8 cellular contexts compared by ENCODE assay signal in the genomic region with DNA sequence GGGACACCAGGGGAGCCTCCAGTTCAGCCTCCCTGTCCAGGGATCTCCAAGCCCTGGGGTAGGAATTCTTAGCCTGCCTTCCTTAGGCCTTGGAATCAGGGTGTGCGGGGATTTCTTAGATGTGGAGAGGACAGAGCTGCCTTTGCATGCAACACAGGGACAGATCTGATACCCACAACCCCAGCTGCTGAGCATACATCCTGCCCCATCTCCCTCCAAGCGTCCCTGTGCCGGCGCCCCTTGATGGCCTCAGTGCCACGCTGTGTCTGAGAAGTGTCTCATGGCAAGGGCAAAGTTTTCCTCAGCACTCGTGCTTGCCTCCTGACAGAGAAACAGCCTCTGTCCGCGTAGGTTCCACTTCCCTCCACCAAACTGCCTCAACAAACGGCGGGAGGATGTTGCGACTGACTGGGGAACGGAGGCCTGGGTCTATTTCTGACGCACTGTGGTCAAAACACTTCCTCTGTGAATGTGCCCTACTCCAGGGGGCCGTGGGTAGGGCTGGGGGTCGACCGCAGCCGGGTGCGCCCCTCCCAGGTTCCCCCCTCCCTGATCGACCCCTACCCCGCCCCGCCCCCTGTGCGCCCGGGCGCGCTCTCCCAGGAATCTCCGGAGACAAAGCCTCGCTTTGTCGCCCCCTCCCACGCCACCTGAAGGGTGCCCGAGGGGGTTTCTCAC. TPM values are rescaled to one million over a fixed set of nuclear protein-coding genes. Genes with fewer than 3 reads are reported as not detected.
DNase-seq lines count a peak whose midpoint lies in the region; ATAC-seq and TF ChIP-seq lines count a peak whose summit lies in the region.

No MANE protein-coding gene starts in this region.

- peak; percentile 65 to 86 (median 81) for DNase-seq in CD4-positive, CD25-positive, alpha-beta regulatory T cell
- peak; percentile 71 for DNase-seq in KBM-7
- DNase-seq in activated B cell treated with CpG ODN at 0.5 μM for 24 hours: no peak
- DNase-seq in central memory CD8-positive, alpha-beta T cell (ENCODE audit: low spot score in 2 of 2): peak; percentile 59 to 80
- DNase-seq in medulla oblongata (ENCODE audit: extremely low spot score): peak; percentile 86
- peak; percentile 41 to 47 for DNase-seq in stimulated activated CD8-positive, alpha-beta memory T cell treated with anti-CD3 and anti-CD28 coated beads, Interleukin-4, amount 100 ng/mL, for 1 hour (ENCODE audit: low read depth in 2 of 2, low spot score in 1 of 2)
- DNase-seq in HCEC 1CT: no peak

- ATAC-seq in CD4-positive, CD25-positive, alpha-beta regulatory T cell (ENCODE audit: low read depth in 2 of 2): peak; percentile 41 to 46
- peak; percentile 27 for ATAC-seq in GM21381 (IDR thresholded peaks at IDR 0.05; ENCODE audit: unreplicated experiment)
- peak; percentile 48 for ATAC-seq in activated B cell treated with CpG ODN at 0.5 μM for 24 hours (ENCODE audit: low read depth)
- peak; percentile 64 for ATAC-seq in central memory CD8-positive, alpha-beta T cell (replicated peaks; ENCODE audit: extremely low read depth, poor library complexity, severe bottlenecking)

- H3K4me3 ChIP-seq in CD4-positive, CD25-positive, alpha-beta regulatory T cell (ENCODE audit: low read depth, low read length): peak overlapping the region; percentile 62

- H3K27ac ChIP-seq in CD4-positive, CD25-positive, alpha-beta regulatory T cell (ENCODE audit: insufficient read depth, low read length, poor library complexity, severe bottlenecking): peak overlapping the region; percentile 96

- H3K27ac Mint-ChIP-seq in CD4-positive, CD25-positive, alpha-beta regulatory T cell: peak overlapping the region; percentile 94 to 98 (median 96)
- H3K27ac Mint-ChIP-seq in activated B cell treated with CpG ODN at 0.5 μM for 24 hours: peak overlapping the region; percentile 98
- peak overlapping the region; percentile 97 for H3K27ac Mint-ChIP-seq in central memory CD8-positive, alpha-beta T cell (ENCODE audit: low read depth)

- CTCF ChIA-PET in activated B cell treated with CpG ODN at 0.5 μM for 24 hours (lab: Charles Lee): interaction anchor here (1.3 to 4.4 kb wide), 4 partner anchors 10 to 71 kb away, joined by 3 to 31 read pairs (median 8); a partner anchor contains a TSS

- POLR2A ChIA-PET in activated B cell treated with CpG ODN at 0.5 μM for 24 hours (lab: Charles Lee): interaction anchor here (0.6 to 7.9 kb wide), 12 partner anchors 10 to 1420 kb away, joined by 3 to 154 read pairs (median 5); a partner anchor contains a TSS

- peaks cover 5% of the 10 kb centered on the region for H3K27me3 Mint-ChIP-seq in CD4-positive, CD25-positive, alpha-beta regulatory T cell
- no peaks in the 10 kb centered on the region for H3K27me3 Mint-ChIP-seq in activated B cell treated with CpG ODN at 0.5 μM for 24 hours
- H3K27me3 Mint-ChIP-seq in central memory CD8-positive, alpha-beta T cell: no peaks in the 10 kb centered on the region

- peak overlapping the region; percentile 98 for H3K4me3 Mint-ChIP-seq in CD4-positive, CD25-positive, alpha-beta regulatory T cell
- H3K4me3 Mint-ChIP-seq in activated B cell treated with CpG ODN at 0.5 μM for 24 hours: peak overlapping the region; percentile 97
- H3K4me3 Mint-ChIP-seq in central memory CD8-positive, alpha-beta T cell: peak overlapping the region; percentile 99

- intact Hi-C loops in activated B cell treated with CpG ODN at 0.5 μM for 24 hours (cut with micrococcal nuclease): loop anchor here (1.0 to 10.0 kb wide), 10 partner anchors 13 to 1950 kb away; a partner anchor contains a TSS

- no peaks in the 10 kb centered on the region for H3K9me3 Mint-ChIP-seq in CD4-positive, CD25-positive, alpha-beta regulatory T cell
- no peaks in the 10 kb centered on the region for H3K9me3 Mint-ChIP-seq in activated B cell treated with CpG ODN at 0.5 μM for 24 hours
- H3K9me3 Mint-ChIP-seq in central memory CD8-positive, alpha-beta T cell: no peaks in the 10 kb centered on the region

- H3K4me1 Mint-ChIP-seq in CD4-positive, CD25-positive, alpha-beta regulatory T cell: peaks cover 24 to 84% (median 54%) of the 10 kb centered on the region in 4 donors
- H3K4me1 Mint-ChIP-seq in activated B cell treated with CpG ODN at 0.5 μM for 24 hours: peaks cover 82% of the 10 kb centered on the region
- H3K4me1 Mint-ChIP-seq in central memory CD8-positive, alpha-beta T cell: peaks cover 60% of the 10 kb centered on the region

- no peaks in the 10 kb centered on the region for H3K27me3 ChIP-seq in CD4-positive, CD25-positive, alpha-beta regulatory T cell (ENCODE audit: control insufficient read depth, insufficient read depth, low read length)

- no peaks in the 10 kb centered on the region for H3K9me3 ChIP-seq in CD4-positive, CD25-positive, alpha-beta regulatory T cell (ENCODE audit: control insufficient read depth in 2 of 2, low read length in 2 of 2)

- H3K36me3 ChIP-seq in CD4-positive, CD25-positive, alpha-beta regulatory T cell (ENCODE audit: control insufficient read depth, insufficient read depth, low read length): peaks cover 5% of the 10 kb centered on the region

- H3K36me3 Mint-ChIP-seq in CD4-positive, CD25-positive, alpha-beta regulatory T cell: peaks cover 11% of the 10 kb centered on the region
- H3K36me3 Mint-ChIP-seq in activated B cell treated with CpG ODN at 0.5 μM for 24 hours (ENCODE audit: low read depth): peaks cover 36% of the 10 kb centered on the region
- H3K36me3 Mint-ChIP-seq in central memory CD8-positive, alpha-beta T cell (ENCODE audit: insufficient read depth): peaks cover 12% of the 10 kb centered on the region

- in situ Hi-C loops in KBM-7 (cut with MboI; ENCODE audit: low pct_unique_long_range_greater_than_20kb, low sequenced_read_pairs): no loop called here

- TF ChIP-seq CTCF in activated B cell treated with CpG ODN at 0.5 μM for 24 hours (IDR thresholded peaks at IDR 0.05): no peak

- H3K4me1 ChIP-seq in CD4-positive, CD25-positive, alpha-beta regulatory T cell (ENCODE audit: control insufficient read depth, insufficient read depth, low read length, poor library complexity, severe bottlenecking): peaks cover 77% of the 10 kb centered on the region

RNA-seq across cellular contexts. Expression of a gene that starts 0.9 kb away (rescaled TPM):
- total RNA-seq in CD4-positive, CD25-positive, alpha-beta regulatory T cell: 166 TPM
- 10 to 100 TPM; 14.6 to 20.9 (median 17.2) TPM for polyA plus RNA-seq in CD4-positive, CD25-positive, alpha-beta regulatory T cell
- total RNA-seq in activated B cell treated with CpG ODN at 0.5 μM for 24 hours: 104 and 120 TPM in 2 replicates

RNA-seq across cellular contexts. Expression of a gene that starts 14.1 kb away (rescaled TPM):
- 30.2 TPM for total RNA-seq in CD4-positive, CD25-positive, alpha-beta regulatory T cell
- polyA plus RNA-seq in CD4-positive, CD25-positive, alpha-beta regulatory T cell: 10 to 100 TPM in 3 of 4 donors, 1 to 10 TPM in 1; 9.5 to 14.8 (median 12.4) TPM
- 24.9 and 28.2 TPM in 2 replicates for total RNA-seq in activated B cell treated with CpG ODN at 0.5 μM for 24 hours

RNA-seq across cellular contexts. Expression of a gene that starts 14.2 kb away (rescaled TPM):
- 0.91 TPM for total RNA-seq in CD4-positive, CD25-positive, alpha-beta regulatory T cell
- under 1 TPM; 0.24 to 0.72 (median 0.39) TPM for polyA plus RNA-seq in CD4-positive, CD25-positive, alpha-beta regulatory T cell
- 0.73 and 0.91 TPM in 2 replicates for total RNA-seq in activated B cell treated with CpG ODN at 0.5 μM for 24 hours

RNA-seq across cellular contexts. Expression of a gene that starts 28.4 kb away (rescaled TPM):
- 20.2 TPM for total RNA-seq in CD4-positive, CD25-positive, alpha-beta regulatory T cell
- polyA plus RNA-seq in CD4-positive, CD25-positive, alpha-beta regulatory T cell: 10 to 100 TPM in 3 of 4 donors, 1 to 10 TPM in 1; 9.2 to 11.9 (median 10.5) TPM
- 22.8 and 25.4 TPM in 2 replicates for total RNA-seq in activated B cell treated with CpG ODN at 0.5 μM for 24 hours

Comparison
In these comparisons a context has a peak if more than half of its experiments do, and no peak if none do; other contexts are left out.
1. DNase-seq: peak in CD4-positive, CD25-positive, alpha-beta regulatory T cell (3 of 3), KBM-7 (single experiment), central memory CD8-positive, alpha-beta T cell (2 of 2), medulla oblongata (single experiment) and stimulated activated CD8-positive, alpha-beta memory T cell treated with anti-CD3 and anti-CD28 coated beads, Interleukin-4, amount 100 ng/mL, for 1 hour (2 of 2); none in activated B cell treated with CpG ODN at 0.5 μM for 24 hours (single experiment) and HCEC 1CT (single experiment).
2. Peak in every context shown above with its lines, with median percentiles within 50 percentile points of each other: ATAC-seq, H3K27ac Mint-ChIP-seq and H3K4me3 Mint-ChIP-seq.